8 cellular contexts compared by ENCODE assay signal in the genomic region with DNA sequence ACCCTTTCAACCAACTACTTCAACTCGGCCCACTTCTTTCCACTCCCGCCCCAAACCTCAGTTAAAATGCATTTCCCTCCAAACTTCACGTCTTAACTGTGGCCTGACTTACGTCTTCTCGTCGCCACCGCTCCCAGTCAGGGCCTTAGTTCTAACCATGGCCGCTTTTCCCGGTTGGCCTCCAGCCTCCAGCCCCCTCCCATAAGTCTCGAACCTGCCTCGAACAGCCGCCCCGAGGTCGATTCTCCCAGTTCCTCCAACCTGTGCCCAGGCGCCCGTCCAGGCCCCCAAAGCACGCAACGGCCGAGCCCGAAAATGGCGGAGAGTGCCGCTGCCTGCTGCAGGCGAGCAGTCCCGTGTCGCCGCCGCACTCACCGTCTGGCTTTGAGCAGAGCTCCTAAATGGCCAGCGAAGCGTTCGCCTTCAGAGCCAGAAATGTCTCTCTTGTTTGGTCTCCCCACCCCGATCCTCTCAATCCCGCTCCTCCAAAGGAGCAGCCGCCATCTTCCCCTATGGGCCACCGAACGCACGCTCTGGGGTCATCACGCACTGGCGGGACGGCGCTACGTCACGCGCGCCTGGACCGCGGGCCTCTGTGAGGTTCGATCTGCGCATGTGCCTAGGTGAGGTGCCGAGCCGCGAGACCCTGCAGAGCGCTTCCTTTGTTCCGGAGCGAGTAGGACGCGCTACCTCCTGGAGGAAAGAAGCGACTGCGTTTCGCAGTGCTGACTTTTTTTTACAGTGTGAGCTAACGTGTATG. TPM values are rescaled to one million over a fixed set of nuclear protein-coding genes. Genes with fewer than 3 reads are reported as not detected.
A peak's percentile ranks its signal among the peaks of the same experiment; 100 is the strongest.
DNase-seq lines count a peak whose midpoint lies in the region; ATAC-seq and TF ChIP-seq lines count a peak whose summit lies in the region.

WDR33 (minus strand) TSS at position 535 of the 760 bp plus-strand sequence. CDS start 40,190 bp downstream, outside the sequence.

- peaks cover 34% of the 10 kb centered on the region for H3K4me1 Mint-ChIP-seq in activated CD4-positive, alpha-beta T cell treated with anti-CD3 and anti-CD28 coated beads, Interleukin-2, amount 10 ng/mL, durations not matched to agents 24 days and 14 days

- peak; percentile 54 to 93 (median 80) for DNase-seq in C1 segment of cervical spinal cord (lab: John Stamatoyannopoulos, UW)
- peak; percentile 95 for DNase-seq in NCI-H526 treated with DMSO at 0.1 percent for 48 hours (lab: John Stamatoyannopoulos, UW)
- peak; percentile 98 for DNase-seq in activated CD4-positive, alpha-beta T cell treated with anti-CD3 and anti-CD28 coated beads, Interleukin-2, amount 10 ng/mL, durations not matched to agents 24 days and 14 days
- DNase-seq in dedifferentiated amniotic fluid mesenchymal stem cell (ENCODE audit: extremely low spot score), result peak; percentile 73
- peak; percentile 94 to 96 for DNase-seq in left lung
- DNase-seq in stimulated activated CD4-positive, alpha-beta T cell treated with anti-CD3 and anti-CD28 coated beads, Interleukin-4, amount 100 ng/mL, for 1 hour, result peak; percentile 93

- H3K9me3 ChIP-seq in left lung, result no peaks in the 10 kb centered on the region

- no peaks in the 10 kb centered on the region for H3K9me3 Mint-ChIP-seq in activated CD4-positive, alpha-beta T cell treated with anti-CD3 and anti-CD28 coated beads, Interleukin-2, amount 10 ng/mL, durations not matched to agents 24 days and 14 days

- intact Hi-C loops in activated CD4-positive, alpha-beta T cell treated with anti-CD3 and anti-CD28 coated beads, Interleukin-2, amount 10 ng/mL, durations not matched to agents 24 days and 14 days (cut with micrococcal nuclease), result loop anchor here (1.0 to 5.0 kb wide), 7 partner anchors 19 to 424 kb away; partner anchors contain the start of genes IWS1, MAP3K2, POLR2D and SFT2D3
- intact Hi-C loops in left lung (cut with DNase I), result no loop called here

- H3K4me1 ChIP-seq in left lung, result peaks cover 16 to 45% of the 10 kb centered on the region in 2 donors

- TF ChIP-seq CTCF in left lung (IDR thresholded peaks at IDR 0.05), result no peak

- peak within 1 kb of the TSS; percentile 86 for H3K4me3 Mint-ChIP-seq in activated CD4-positive, alpha-beta T cell treated with anti-CD3 and anti-CD28 coated beads, Interleukin-2, amount 10 ng/mL, durations not matched to agents 24 days and 14 days

- no peaks in the 10 kb centered on the region for H3K27me3 ChIP-seq in left lung

- H3K36me3 ChIP-seq in left lung, result no peaks in the 10 kb centered on the region

- peak within 1 kb of the TSS; percentile 90 to 92 for H3K27ac ChIP-seq in left lung

- H3K27me3 Mint-ChIP-seq in activated CD4-positive, alpha-beta T cell treated with anti-CD3 and anti-CD28 coated beads, Interleukin-2, amount 10 ng/mL, durations not matched to agents 24 days and 14 days, result peaks cover 1% of the 10 kb centered on the region

- ATAC-seq in GM19324 (IDR thresholded peaks at IDR 0.05; ENCODE audit: low FRiP score, unreplicated experiment) (peak; percentile 97), HG03469 (IDR thresholded peaks at IDR 0.05; ENCODE audit: unreplicated experiment) (peak; percentile 94), left lung (peak; percentile 97)

- H3K36me3 Mint-ChIP-seq in activated CD4-positive, alpha-beta T cell treated with anti-CD3 and anti-CD28 coated beads, Interleukin-2, amount 10 ng/mL, durations not matched to agents 24 days and 14 days (ENCODE audit: low read depth), result peaks cover 21% of the 10 kb centered on the region

- H3K27ac Mint-ChIP-seq in activated CD4-positive, alpha-beta T cell treated with anti-CD3 and anti-CD28 coated beads, Interleukin-2, amount 10 ng/mL, durations not matched to agents 24 days and 14 days, result peak within 1 kb of the TSS; percentile 98

- H3K4me3 ChIP-seq in left lung, result peak within 1 kb of the TSS; percentile 56 to 91

RNA-seq across cellular contexts. Expression of gene WDR33, which starts in this region (rescaled TPM):
- total RNA-seq in activated CD4-positive, alpha-beta T cell treated with anti-CD3 and anti-CD28 coated beads, Interleukin-2, amount 10 ng/mL, durations not matched to agents 24 days and 14 days, result 76.7 and 79.5 TPM in 2 replicates
- total RNA-seq in left lung, result 10 to 100 TPM; 46.4 to 55.2 TPM

Comparison
In these comparisons a context has a peak if more than half of its experiments do, and no peak if none do; other contexts are left out.
1. Peak in every context shown above with its lines: DNase-seq, ATAC-seq, H3K4me3 ChIP-seq and H3K27ac ChIP-seq.